In genomic region chr9:136720251-136720886, GRCh38 we compare ENCODE assay signal across 9 cellular contexts. TPM values are rescaled to one million over a fixed set of nuclear protein-coding genes. Genes with fewer than 3 reads are reported as not detected.
DNase-seq lines count a peak whose midpoint lies in the region; ATAC-seq and TF ChIP-seq lines count a peak whose summit lies in the region.
"Had no signal": no experiment of that assay in that cellular context is flagged by ENCODE, and none has a peak within 500 bp of the region (broad histone marks: within the 10 kb centered on the region; RNA-seq: fewer than 3 reads in every experiment).

No MANE protein-coding gene starts in this region.

- TF ChIP-seq CTCF in transverse colon (IDR thresholded peaks at IDR 0.05) = no peak

- H3K9me3 ChIP-seq in transverse colon = no peaks in the 10 kb centered on the region
- H3K9me3 ChIP-seq: right lobe of liver had no signal

- DNase-seq in NCI-H2081 (lab: John Stamatoyannopoulos, UW) (peak; percentile 46 to 56), NCI-H2081 treated with DMSO at 0.1 percent for 48 hours (lab: John Stamatoyannopoulos, UW) (no peak), left cardiac atrium (peak; percentile 70), transverse colon (no peak), NCI-H187 (lab: John Stamatoyannopoulos, UW) (no peak)
- DNase-seq: activated T-cell treated with anti-CD3 and anti-CD28 coated beads for 4 hours, NCI-H2171, right lobe of liver had no signal

- H3K27ac ChIP-seq in transverse colon = peak overlapping the region in 3 of 4 donors; percentile 8 to 55 (median 18)
- H3K27ac ChIP-seq: right lobe of liver had no signal

- 40% methylated on average over 15 of the region's 19 CpGs; no CpG with 5 or more reads in 1 of the 2 donors for WGBS in transverse colon (ENCODE audit: low coverage in 1 of 2), 2 donors

- in situ Hi-C loops in transverse colon (cut with MboI; ENCODE audit: low pct_ligation_motif_present in 1 of 4, low pct_unique_long_range_greater_than_20kb in 1 of 4, low sequenced_read_pairs in 3 of 4) = no loop called here

- ATAC-seq in left cardiac atrium (peak; percentile 5 to 9), GM21619 (IDR thresholded peaks at IDR 0.05; ENCODE audit: unreplicated experiment) (no peak)

- intact Hi-C loops in left cardiac atrium (cut with DNase I) (loop anchor here in 1 of 2 donors (5.0 kb wide), 1 partner anchor 43 kb away; no protein-coding TSS in a partner anchor), transverse colon (cut with DNase I; ENCODE audit: low total_unique reads) (no loop called here)

- peaks cover 28% of the 10 kb centered on the region for H3K27me3 ChIP-seq in transverse colon
- H3K27me3 ChIP-seq: right lobe of liver had no signal

- H3K4me1 ChIP-seq in transverse colon = peaks cover 5 to 22% (median 18%) of the 10 kb centered on the region in 4 donors

- TF ChIP-seq EP300 in transverse colon (IDR thresholded peaks at IDR 0.05; ENCODE audit: low read depth) = no peak

- no peak overlapping the region for H3K4me3 ChIP-seq in transverse colon
- H3K4me3 ChIP-seq: right lobe of liver had no signal

- H3K36me3 ChIP-seq in transverse colon = peaks cover 0 to 16% (median 6%) of the 10 kb centered on the region in 4 donors

- no peak for TF ChIP-seq POLR2A in transverse colon (IDR thresholded peaks at IDR 0.05)

RNA-seq across cellular contexts. Expression of gene DIPK1B, which starts 8.0 kb away (rescaled TPM):
- total RNA-seq in left cardiac atrium (10 to 100 TPM; 23.2 to 35.2 TPM), transverse colon (10 to 100 TPM in 1 of 4 donors, 1 to 10 TPM in 3; 3.5 to 12.3 (median 3.9) TPM)

RNA-seq across cellular contexts. Expression of gene LCN10, which starts 22.4 kb away (rescaled TPM):
- total RNA-seq in left cardiac atrium (10 to 100 TPM in 1 of 2 donors, 1 to 10 TPM in 1; 9.3 to 20.1 TPM), transverse colon (10 to 100 TPM in 1 of 4 donors, 1 to 10 TPM in 2, under 1 TPM in 1; 0.96 to 33.6 (median 3.3) TPM)

RNA-seq across cellular contexts. Expression of gene LCN6, which starts 28.0 kb away (rescaled TPM):
- total RNA-seq in left cardiac atrium (10 to 100 TPM; 18.2 to 51.8 TPM), transverse colon (1 to 10 TPM in 2 of 4 donors, not detected in 2; 1.1 to 2.9 TPM)

RNA-seq across cellular contexts. Expression of gene AGPAT2, which starts 33.1 kb away (rescaled TPM):
- total RNA-seq in left cardiac atrium (100 to 1,000 TPM; 154 TPM), transverse colon (100 to 1,000 TPM; 245 to 441 (median 290) TPM)

RNA-seq across cellular contexts. Expression of gene LCN8, which starts 37.7 kb away (rescaled TPM):
- total RNA-seq in left cardiac atrium (not detected), transverse colon (not detected)
- total RNA-seq: right lobe of liver had no signal

Comparison
In these comparisons a context has a peak if more than half of its experiments do, and no peak if none do; other contexts are left out.
1. DNase-seq: peak in NCI-H2081 (2 of 2) and left cardiac atrium (single experiment); none in NCI-H2081 treated with DMSO at 0.1 percent for 48 hours (single experiment), transverse colon (single experiment) and NCI-H187 (0 of 2).
2. RNA of gene LCN6, which starts 28.0 kb away (total RNA-seq): 18.2 to 51.8 TPM in left cardiac atrium; 1.1 to 2.9 TPM in transverse colon; every median in the first group is over 4 times any median in the second.